Comparison of ENCODE assay signal across 2 cellular contexts in genomic region chrX:114606619-114607018, GRCh38. TPM values are rescaled to one million over a fixed set of nuclear protein-coding genes. Genes with fewer than 3 reads are reported as not detected.
"Had no signal": no experiment of that assay in that cellular context is flagged by ENCODE, and none has a peak within 500 bp of the region (broad histone marks: within the 10 kb centered on the region; RNA-seq: fewer than 3 reads in every experiment).

No MANE protein-coding gene starts in this region.

RNA-seq across cellular contexts. Expression of gene HTR2C, which starts 22.7 kb away (rescaled TPM):
- total RNA-seq: OCI-LY7, SK-MEL-5 had no signal
